Comparison of ENCODE assay signal across 3 cellular contexts in the genomic region with DNA sequence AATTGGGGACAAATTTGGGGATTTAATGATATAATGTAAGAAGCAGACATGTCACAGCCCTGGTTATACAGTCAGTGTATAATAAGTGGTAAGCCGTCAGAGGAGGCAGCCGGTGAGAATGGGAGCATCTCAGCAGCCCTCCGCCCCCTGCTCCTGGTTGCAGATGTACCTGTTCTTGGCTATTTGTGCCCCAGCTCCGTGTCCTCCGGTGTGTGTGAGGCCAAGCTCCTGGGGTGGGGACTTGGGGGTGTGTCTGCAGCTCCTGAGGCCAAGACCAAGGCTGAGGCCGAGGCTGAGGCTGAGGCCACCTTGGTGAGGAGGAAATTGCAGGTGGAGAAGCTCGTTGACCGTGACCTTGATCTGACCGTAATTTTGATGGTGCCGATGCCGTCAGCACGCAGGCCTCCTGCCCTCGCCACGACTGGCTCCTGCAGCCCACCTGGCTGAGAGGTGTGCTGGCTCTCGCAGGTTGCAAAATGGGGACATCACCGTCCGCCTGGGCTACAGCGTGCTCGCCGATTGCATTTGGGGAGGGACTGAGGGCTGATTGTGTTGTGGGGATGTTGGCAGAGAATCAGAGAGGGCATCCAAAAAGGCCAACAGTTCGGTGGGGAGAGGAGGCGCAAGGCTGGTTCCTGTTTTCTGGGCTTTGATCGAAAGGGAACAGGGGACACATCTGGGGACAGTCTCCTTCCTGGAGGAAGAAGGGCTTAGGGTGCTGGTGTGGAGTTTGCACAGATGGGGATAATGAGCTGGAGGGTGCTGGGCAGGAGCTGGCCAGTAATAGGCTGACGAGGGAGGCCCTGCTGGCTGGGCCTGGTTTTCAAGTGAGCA.
TF ChIP-seq lines count a peak whose summit lies in the region.

No MANE protein-coding gene starts in this region.

TF ChIP-seq in SK-N-SH, 30 proteins besides CTCF, POLR2A, EP300 and RAD21 (continued from another document):
- no peak for TF ChIP-seq CHD2 (IDR thresholded peaks at IDR 0.05; ENCODE audit: low read length, partially characterized antibody)
- TF ChIP-seq, protein P1, sequence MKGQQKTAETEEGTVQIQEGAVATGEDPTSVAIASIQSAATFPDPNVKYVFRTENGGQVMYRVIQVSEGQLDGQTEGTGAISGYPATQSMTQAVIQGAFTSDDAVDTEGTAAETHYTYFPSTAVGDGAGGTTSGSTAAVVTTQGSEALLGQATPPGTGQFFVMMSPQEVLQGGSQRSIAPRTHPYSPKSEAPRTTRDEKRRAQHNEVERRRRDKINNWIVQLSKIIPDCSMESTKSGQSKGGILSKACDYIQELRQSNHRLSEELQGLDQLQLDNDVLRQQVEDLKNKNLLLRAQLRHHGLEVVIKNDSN (IDR thresholded peaks at IDR 0.05; ENCODE audit: borderline replicate concordance, low read depth): no peak
- TF ChIP-seq MEF2A (IDR thresholded peaks at IDR 0.05; ENCODE audit: borderline replicate concordance, low read depth): no peak
- no peak for TF ChIP-seq GABPA (IDR thresholded peaks at IDR 0.05; ENCODE audit: low read depth)
- no peak for TF ChIP-seq TEAD4 (IDR thresholded peaks at IDR 0.05; ENCODE audit: borderline replicate concordance, insufficient read depth)
- no peak for TF ChIP-seq ELF1 (IDR thresholded peaks at IDR 0.05)
- TF ChIP-seq MXI1 (IDR thresholded peaks at IDR 0.05; ENCODE audit: low read depth, low read length): no peak
- TF ChIP-seq FOSL2 (IDR thresholded peaks at IDR 0.05; ENCODE audit: borderline replicate concordance, low read depth): no peak
TF ChIP-seq in SK-N-SH: peak in this region for 0.

TF ChIP-seq in SK-N-SH treated with all-trans-retinoic acid at 6 μM for 48 hours, 23 proteins besides CTCF, POLR2A, EP300 and RAD21 (continued from another document):
- TF ChIP-seq PPARA (CRISPR knock-in tag; IDR thresholded peaks at IDR 0.05; ENCODE audit: borderline replicate concordance) (no peak), ZNF70 (CRISPR knock-in tag; IDR thresholded peaks at IDR 0.05) (no peak), ZFP3 (CRISPR knock-in tag; IDR thresholded peaks at IDR 0.05) (no peak), RARB (CRISPR knock-in tag; IDR thresholded peaks at IDR 0.05) (no peak), ZNF8 (CRISPR knock-in tag; IDR thresholded peaks at IDR 0.05) (no peak), ZC3H10 (CRISPR knock-in tag; IDR thresholded peaks at IDR 0.05) (no peak), GLIS3 (CRISPR knock-in tag; IDR thresholded peaks at IDR 0.05) (no peak)
- TF ChIP-seq, protein P2, sequence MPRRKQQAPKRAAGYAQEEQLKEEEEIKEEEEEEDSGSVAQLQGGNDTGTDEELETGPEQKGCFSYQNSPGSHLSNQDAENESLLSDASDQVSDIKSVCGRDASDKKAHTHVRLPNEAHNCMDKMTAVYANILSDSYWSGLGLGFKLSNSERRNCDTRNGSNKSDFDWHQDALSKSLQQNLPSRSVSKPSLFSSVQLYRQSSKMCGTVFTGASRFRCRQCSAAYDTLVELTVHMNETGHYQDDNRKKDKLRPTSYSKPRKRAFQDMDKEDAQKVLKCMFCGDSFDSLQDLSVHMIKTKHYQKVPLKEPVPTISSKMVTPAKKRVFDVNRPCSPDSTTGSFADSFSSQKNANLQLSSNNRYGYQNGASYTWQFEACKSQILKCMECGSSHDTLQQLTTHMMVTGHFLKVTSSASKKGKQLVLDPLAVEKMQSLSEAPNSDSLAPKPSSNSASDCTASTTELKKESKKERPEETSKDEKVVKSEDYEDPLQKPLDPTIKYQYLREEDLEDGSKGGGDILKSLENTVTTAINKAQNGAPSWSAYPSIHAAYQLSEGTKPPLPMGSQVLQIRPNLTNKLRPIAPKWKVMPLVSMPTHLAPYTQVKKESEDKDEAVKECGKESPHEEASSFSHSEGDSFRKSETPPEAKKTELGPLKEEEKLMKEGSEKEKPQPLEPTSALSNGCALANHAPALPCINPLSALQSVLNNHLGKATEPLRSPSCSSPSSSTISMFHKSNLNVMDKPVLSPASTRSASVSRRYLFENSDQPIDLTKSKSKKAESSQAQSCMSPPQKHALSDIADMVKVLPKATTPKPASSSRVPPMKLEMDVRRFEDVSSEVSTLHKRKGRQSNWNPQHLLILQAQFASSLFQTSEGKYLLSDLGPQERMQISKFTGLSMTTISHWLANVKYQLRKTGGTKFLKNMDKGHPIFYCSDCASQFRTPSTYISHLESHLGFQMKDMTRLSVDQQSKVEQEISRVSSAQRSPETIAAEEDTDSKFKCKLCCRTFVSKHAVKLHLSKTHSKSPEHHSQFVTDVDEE (CRISPR knock-in tag; IDR thresholded peaks at IDR 0.05): no peak
- TF ChIP-seq, protein P3, sequence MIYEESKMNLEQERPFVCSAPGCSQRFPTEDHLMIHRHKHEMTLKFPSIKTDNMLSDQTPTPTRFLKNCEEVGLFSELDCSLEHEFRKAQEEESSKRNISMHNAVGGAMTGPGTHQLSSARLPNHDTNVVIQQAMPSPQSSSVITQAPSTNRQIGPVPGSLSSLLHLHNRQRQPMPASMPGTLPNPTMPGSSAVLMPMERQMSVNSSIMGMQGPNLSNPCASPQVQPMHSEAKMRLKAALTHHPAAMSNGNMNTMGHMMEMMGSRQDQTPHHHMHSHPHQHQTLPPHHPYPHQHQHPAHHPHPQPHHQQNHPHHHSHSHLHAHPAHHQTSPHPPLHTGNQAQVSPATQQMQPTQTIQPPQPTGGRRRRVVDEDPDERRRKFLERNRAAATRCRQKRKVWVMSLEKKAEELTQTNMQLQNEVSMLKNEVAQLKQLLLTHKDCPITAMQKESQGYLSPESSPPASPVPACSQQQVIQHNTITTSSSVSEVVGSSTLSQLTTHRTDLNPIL (CRISPR knock-in tag; IDR thresholded peaks at IDR 0.05; ENCODE audit: low read depth): no peak

TF ChIP-seq in GM12878, 131 proteins besides CTCF, POLR2A, EP300 and RAD21 (continued from another document):
- 0 out of 2 replicates have a peak, but pooled peaks have one; percentile 11 for TF ChIP-seq CREB1 (IDR thresholded peaks at IDR 0.05; ENCODE audit: low read depth)
- no peak for TF ChIP-seq PAX5 (IDR thresholded peaks at IDR 0.05; ENCODE audit: borderline replicate concordance, low read depth, low read length)
